Comparison of ENCODE assay signal across 19 cellular contexts in genomic region chr16:55643161-55643970, GRCh38. TPM values are rescaled to one million over a fixed set of nuclear protein-coding genes. Genes with fewer than 3 reads are reported as not detected.
DNase-seq lines count a peak whose midpoint lies in the region; ATAC-seq and TF ChIP-seq lines count a peak whose summit lies in the region.
"Had no signal": no experiment of that assay in that cellular context is flagged by ENCODE, and none has a peak within 500 bp of the region (broad histone marks: within the 10 kb centered on the region; RNA-seq: fewer than 3 reads in every experiment).

No MANE protein-coding gene starts in this region.

- peaks cover 3% of the 10 kb centered on the region for H3K4me1 Mint-ChIP-seq in progenitor cell of endocrine pancreas (ENCODE audit: low read depth)
- H3K4me1 Mint-ChIP-seq: immature natural killer cell; stimulated activated naive B cell treated with anti-CD40 and anti-IgM and Interleukin-4, amounts not matched to agents 10 μg/mL and 1 μg/mL and 100 μg/mL, for 72 hours had no signal

- ATAC-seq in DND-41 (ENCODE audit: insufficient read depth, low read depth) (no peak), GM18505 (IDR thresholded peaks at IDR 0.05; ENCODE audit: unreplicated experiment) (no peak)
- ATAC-seq: activated naive CD4-positive, alpha-beta T cell treated with anti-CD3 and anti-CD28 coated beads, Interleukin-2, amount 50 U/mL, for 72 hours; gastrocnemius medialis; stimulated activated naive B cell treated with anti-CD40 and anti-IgM and Interleukin-4, amounts not matched to agents 10 μg/mL and 1 μg/mL and 100 μg/mL, for 72 hours had no signal

- H2AFZ ChIP-seq in DND-41 (ENCODE audit: low read depth, low read length) (no peak overlapping the region), smooth muscle cell (ENCODE audit: low read depth) (no peak overlapping the region)

- H3K36me3 Mint-ChIP-seq in progenitor cell of endocrine pancreas (ENCODE audit: insufficient read depth): no peaks in the 10 kb centered on the region
- H3K36me3 Mint-ChIP-seq: activated naive CD4-positive, alpha-beta T cell treated with anti-CD3 and anti-CD28 coated beads, Interleukin-2, amount 50 U/mL, for 72 hours; immature natural killer cell; stimulated activated naive B cell treated with anti-CD40 and anti-IgM and Interleukin-4, amounts not matched to agents 10 μg/mL and 1 μg/mL and 100 μg/mL, for 72 hours had no signal

- H3K9me3 Mint-ChIP-seq in progenitor cell of endocrine pancreas (ENCODE audit: low read depth): no peaks in the 10 kb centered on the region
- H3K9me3 Mint-ChIP-seq: activated naive CD4-positive, alpha-beta T cell treated with anti-CD3 and anti-CD28 coated beads, Interleukin-2, amount 50 U/mL, for 72 hours; immature natural killer cell; stimulated activated naive B cell treated with anti-CD40 and anti-IgM and Interleukin-4, amounts not matched to agents 10 μg/mL and 1 μg/mL and 100 μg/mL, for 72 hours had no signal

- H3K9ac ChIP-seq in DND-41 (ENCODE audit: low read depth, low read length) (no peak overlapping the region), smooth muscle cell (ENCODE audit: low read depth) (no peak overlapping the region)

- TF ChIP-seq CTCF in DND-41 (IDR thresholded peaks at IDR 0.05; ENCODE audit: borderline replicate concordance, extremely low read depth, low read length, poor library complexity, severe bottlenecking) (peak; percentile 5), progenitor cell of endocrine pancreas (IDR thresholded peaks at IDR 0.05; ENCODE audit: unreplicated experiment) (peak; percentile 38), smooth muscle cell (IDR thresholded peaks at IDR 0.05; ENCODE audit: borderline replicate concordance, insufficient read depth, poor library complexity, severe bottlenecking) (no peak)

- H3K27ac ChIP-seq in DND-41 (ENCODE audit: low read length): no peak overlapping the region
- no peak overlapping the region for H3K27ac ChIP-seq in smooth muscle cell (ENCODE audit: low read depth)
- H3K27ac ChIP-seq: colonic mucosa, gastrocnemius medialis, VCaP had no signal

- H4K20me1 ChIP-seq in DND-41 (ENCODE audit: insufficient read depth, low read length) (no peaks in the 10 kb centered on the region), smooth muscle cell (ENCODE audit: low read depth) (no peaks in the 10 kb centered on the region)

- DNase-seq in DND-41: no peak
- peak; percentile 41 for DNase-seq in RPMI7951 (ENCODE audit: low read depth)
- DNase-seq in erythroblast (lab: John Stamatoyannopoulos, UW): peak; percentile 4 to 9
- DNase-seq in progenitor cell of endocrine pancreas (ENCODE audit: low spot score, unreplicated experiment): no peak
- DNase-seq in cerebellar nuclear complex (lab: John Stamatoyannopoulos, UW): no peak
- DNase-seq in activated gamma-delta T cell treated with Interleukin-2 at 50 U/mL for 16 hours: no peak
- DNase-seq in smooth muscle cell (lab: John Stamatoyannopoulos, UW; ENCODE audit: unreplicated experiment): no peak
- DNase-seq: colonic mucosa; gastrocnemius medialis; immature natural killer cell; NCI-H1436; NCI-H524 treated with DMSO at 0.1 percent for 48 hours; SHP77; stimulated activated CD4-positive, alpha-beta T cell treated with anti-CD3 and anti-CD28 coated beads, Interleukin-4, amount 100 ng/mL, for 24 hours; stimulated activated naive B cell treated with anti-CD40 and anti-IgM and Interleukin-4, amounts not matched to agents 10 μg/mL and 1 μg/mL and 100 μg/mL, for 72 hours had no signal

- peaks cover 3% of the 10 kb centered on the region for H3F3A ChIP-seq in smooth muscle cell (ENCODE audit: low read depth)

- H3K27me3 ChIP-seq in DND-41 (ENCODE audit: insufficient read depth, low read length, poor library complexity): peaks cover under 1% of the 10 kb centered on the region
- peaks cover 18% of the 10 kb centered on the region for H3K27me3 ChIP-seq in smooth muscle cell (ENCODE audit: low read depth)
- H3K27me3 ChIP-seq: colonic mucosa, gastrocnemius medialis had no signal

- no peak for TF ChIP-seq POLR2A in erythroblast (IDR thresholded peaks at IDR 0.05; ENCODE audit: low read length)
- no peak for TF ChIP-seq POLR2A in GM18505 (IDR thresholded peaks at IDR 0.05; ENCODE audit: borderline replicate concordance, extremely low read depth, insufficient read depth, insufficient read length)

- no peak overlapping the region for H3K4me3 Mint-ChIP-seq in progenitor cell of endocrine pancreas (ENCODE audit: low read depth)
- H3K4me3 Mint-ChIP-seq: immature natural killer cell; stimulated activated naive B cell treated with anti-CD40 and anti-IgM and Interleukin-4, amounts not matched to agents 10 μg/mL and 1 μg/mL and 100 μg/mL, for 72 hours had no signal

- 85% methylated on average over 11 of the region's 11 CpGs for WGBS in smooth muscle cell (ENCODE audit: low lambda C conversion rate)

- H3K27ac Mint-ChIP-seq in progenitor cell of endocrine pancreas: no peak overlapping the region
- H3K27ac Mint-ChIP-seq: activated naive CD4-positive, alpha-beta T cell treated with anti-CD3 and anti-CD28 coated beads, Interleukin-2, amount 50 U/mL, for 72 hours; immature natural killer cell; stimulated activated naive B cell treated with anti-CD40 and anti-IgM and Interleukin-4, amounts not matched to agents 10 μg/mL and 1 μg/mL and 100 μg/mL, for 72 hours had no signal

- H3K4me3 ChIP-seq in DND-41 (ENCODE audit: low read depth in 1 of 2, low read length in 2 of 2): no peak overlapping the region
- H3K4me3 ChIP-seq in smooth muscle cell: no peak overlapping the region
- H3K4me3 ChIP-seq: colonic mucosa, gastrocnemius medialis had no signal

- H3K4me1 ChIP-seq in DND-41 (ENCODE audit: insufficient read depth, low read length): no peaks in the 10 kb centered on the region
- no peaks in the 10 kb centered on the region for H3K4me1 ChIP-seq in smooth muscle cell (ENCODE audit: low read depth)
- H3K4me1 ChIP-seq: colonic mucosa, gastrocnemius medialis had no signal

- H3K9me3 ChIP-seq in DND-41 (ENCODE audit: insufficient read depth, low read length, severe bottlenecking) (no peaks in the 10 kb centered on the region), smooth muscle cell (replicated peaks; ENCODE audit: low read depth) (no peaks in the 10 kb centered on the region)
- H3K9me3 ChIP-seq: colonic mucosa, gastrocnemius medialis had no signal

- H3K79me2 ChIP-seq in DND-41 (ENCODE audit: insufficient read depth, low read length) (no peaks in the 10 kb centered on the region), smooth muscle cell (ENCODE audit: low read depth) (no peaks in the 10 kb centered on the region)

- H3K36me3 ChIP-seq in DND-41 (ENCODE audit: insufficient read depth, low read length): no peaks in the 10 kb centered on the region
- H3K36me3 ChIP-seq in smooth muscle cell (ENCODE audit: low read depth): no peaks in the 10 kb centered on the region
- H3K36me3 ChIP-seq: colonic mucosa, gastrocnemius medialis had no signal

- no peak overlapping the region for H3K4me2 ChIP-seq in DND-41 (ENCODE audit: insufficient read depth, low read length)
- H3K4me2 ChIP-seq in smooth muscle cell: no peak overlapping the region

- H3K27me3 Mint-ChIP-seq in progenitor cell of endocrine pancreas: peaks cover 42% of the 10 kb centered on the region

RNA-seq across cellular contexts. Expression of gene SLC6A2, which starts 12.4 kb away (rescaled TPM):
- 0.10 TPM in 1 of 2 replicates, not detected in the other for total RNA-seq in RPMI7951 (2014; rRNA removed; shearing (Covaris generic))
- not detected in 2 replicates for total RNA-seq in progenitor cell of endocrine pancreas
- total RNA-seq in smooth muscle cell: 0.22 and 1.2 TPM in 2 replicates
- polyA plus RNA-seq in smooth muscle cell: 0.33 TPM in 1 of 2 replicates, not detected in the other
- total RNA-seq: activated naive CD4-positive, alpha-beta T cell treated with anti-CD3 and anti-CD28 coated beads, Interleukin-2, amount 50 U/mL, for 72 hours; gastrocnemius medialis; pulmonary artery endothelial cell had no signal
- polyA plus RNA-seq: immature natural killer cell had no signal

Comparison
In these comparisons a context has a peak if more than half of its experiments do, and no peak if none do; other contexts are left out.
1. DNase-seq: peak in RPMI7951 (single experiment) and erythroblast (2 of 2); none in DND-41 (single experiment), progenitor cell of endocrine pancreas (single experiment), cerebellar nuclear complex (0 of 2), activated gamma-delta T cell treated with Interleukin-2 at 50 U/mL for 16 hours (single experiment) and smooth muscle cell (single experiment).